In genomic region chr13:32427852-32428580, GRCh38 we compare ENCODE assay signal across 1 cellular context.
TF ChIP-seq lines count a peak whose summit lies in the region.

Gene N4BP2L1, minus strand, starts transcription at chr13:32428130. Its CDS starts 48 bp downstream, at chr13:32428082.

TF ChIP-seq in HepG2, 621 proteins besides CTCF, POLR2A, EP300 and RAD21 (continued from another document and continues in another):
- TF ChIP-seq SKIL (CRISPR knock-in tag; IDR thresholded peaks at IDR 0.05; ENCODE audit: borderline replicate concordance) (peak; percentile 69; the same call in 1 of the 2 replicates), ZBTB10 (CRISPR knock-in tag; IDR thresholded peaks at IDR 0.05; ENCODE audit: borderline replicate concordance) (peak; percentile 80), ZNF816 (CRISPR knock-in tag; IDR thresholded peaks at IDR 0.05; ENCODE audit: borderline replicate concordance) (peak; percentile 64; the same call in 1 of the 2 replicates), THRA (CRISPR knock-in tag; IDR thresholded peaks at IDR 0.05; ENCODE audit: borderline replicate concordance) (peak; percentile 65), RXRB (CRISPR knock-in tag; IDR thresholded peaks at IDR 0.05; ENCODE audit: borderline replicate concordance) (peak; percentile 79), FOSL2 (CRISPR knock-in tag; IDR thresholded peaks at IDR 0.05) (peak; percentile 89), ZNF770 (CRISPR knock-in tag; IDR thresholded peaks at IDR 0.05) (peak; percentile 77), MNT (IDR thresholded peaks at IDR 0.05) (peak; percentile 85), UBTF (CRISPR knock-in tag; IDR thresholded peaks at IDR 0.05) (peak; percentile 44), TFE3 (CRISPR knock-in tag; IDR thresholded peaks at IDR 0.05) (peak; percentile 68), RXRA (CRISPR knock-in tag; IDR thresholded peaks at IDR 0.05) (peak; percentile 90), NFKB2 (CRISPR knock-in tag; IDR thresholded peaks at IDR 0.05; ENCODE audit: borderline replicate concordance) (0 out of 2 replicates have a peak, but pooled peaks have one; percentile 70), ZFP1 (CRISPR knock-in tag; IDR thresholded peaks at IDR 0.05) (0 out of 2 replicates have a peak, but pooled peaks have one; percentile 57), SIX4 (CRISPR knock-in tag; IDR thresholded peaks at IDR 0.05) (peak; percentile 53; the same call in 1 of the 2 replicates), GMEB1 (CRISPR knock-in tag; IDR thresholded peaks at IDR 0.05; ENCODE audit: borderline replicate concordance) (peak; percentile 70; the same call in 1 of the 2 replicates), ZNF878 (CRISPR knock-in tag; IDR thresholded peaks at IDR 0.05) (peak; percentile 76; the same call in 1 of the 2 replicates), BHLHE40 (IDR thresholded peaks at IDR 0.05; ENCODE audit: low read length) (0 out of 2 replicates have a peak, but pooled peaks have one; percentile 11), HDAC2 (CRISPR knock-in tag; IDR thresholded peaks at IDR 0.05) (peak; percentile 63; the same call in 1 of the 2 replicates), FOXK1 (CRISPR knock-in tag; IDR thresholded peaks at IDR 0.05; ENCODE audit: borderline replicate concordance, low read depth) (peak; percentile 87), PPARG (CRISPR knock-in tag; conservative IDR thresholded peaks at IDR 0.05) (peak; percentile 70; the same call in 1 of the 2 replicates), RCOR2 (CRISPR knock-in tag; IDR thresholded peaks at IDR 0.05) (0 out of 2 replicates have a peak, but pooled peaks have one; percentile 15), RBM39 (IDR thresholded peaks at IDR 0.05; ENCODE audit: low read depth, low read length, poor library complexity, severe bottlenecking) (peak; percentile 66), SATB2 (CRISPR knock-in tag; IDR thresholded peaks at IDR 0.05) (0 out of 2 replicates have a peak, but pooled peaks have one; percentile 48), HIVEP1 (CRISPR knock-in tag; IDR thresholded peaks at IDR 0.05) (0 out of 2 replicates have a peak, but pooled peaks have one; percentile 41), MYPOP (CRISPR knock-in tag; IDR thresholded peaks at IDR 0.05) (no peak; the same call in 1 of the 2 replicates), HMG20A (CRISPR knock-in tag; IDR thresholded peaks at IDR 0.05; ENCODE audit: borderline replicate concordance) (peak; percentile 32; the same call in 1 of the 2 replicates), MEIS1 (CRISPR knock-in tag; IDR thresholded peaks at IDR 0.05; ENCODE audit: borderline replicate concordance) (peak; percentile 65; the same call in 1 of the 2 replicates), ZNF431 (CRISPR knock-in tag; IDR thresholded peaks at IDR 0.05; ENCODE audit: borderline replicate concordance, low read depth) (no peak), ZNF547 (CRISPR knock-in tag; IDR thresholded peaks at IDR 0.05) (peak; percentile 17; the same call in 1 of the 2 replicates), MTA1 (CRISPR knock-in tag; IDR thresholded peaks at IDR 0.05; ENCODE audit: borderline replicate concordance) (peak; percentile 51; the same call in 1 of the 2 replicates), FOXP4 (CRISPR knock-in tag; IDR thresholded peaks at IDR 0.05) (peak; percentile 90), ZNF580 (CRISPR knock-in tag; IDR thresholded peaks at IDR 0.05; ENCODE audit: borderline replicate concordance, low read depth) (0 out of 2 replicates have a peak, but pooled peaks have one; percentile 82), MED13 (CRISPR knock-in tag; IDR thresholded peaks at IDR 0.05) (peak; percentile 73; the same call in 1 of the 2 replicates), ZFP36L1 (CRISPR knock-in tag; IDR thresholded peaks at IDR 0.05) (peak; percentile 55; the same call in 1 of the 2 replicates), ZNF557 (CRISPR knock-in tag; IDR thresholded peaks at IDR 0.05) (0 out of 2 replicates have a peak, but pooled peaks have one; percentile 24)
